ENCODE assay signal across 34 cellular contexts in the genomic region with DNA sequence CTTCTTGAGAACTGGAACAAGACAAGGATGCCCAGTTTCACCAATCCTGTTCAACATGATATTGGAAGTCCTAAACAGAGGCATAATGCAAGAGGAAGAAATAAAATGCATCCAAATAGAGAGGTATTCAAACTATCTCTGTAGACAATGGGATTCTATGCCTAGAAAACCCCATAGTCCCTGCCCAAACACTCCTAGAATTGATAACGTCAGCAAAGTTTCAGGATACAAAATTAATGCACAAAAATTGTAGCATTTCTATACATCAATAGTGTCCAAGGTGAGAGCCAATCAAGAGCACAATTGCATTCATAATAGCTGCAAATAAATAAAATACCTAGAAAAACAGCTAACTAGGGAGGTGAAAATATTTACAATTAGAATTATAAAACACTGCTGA.
"Had no signal": no experiment of that assay in that cellular context is flagged by ENCODE, and none has a peak within 500 bp of the region (broad histone marks: within the 10 kb centered on the region; RNA-seq: fewer than 3 reads in every experiment).

No MANE protein-coding gene starts in this region.

- H3K9me3 ChIP-seq: MG63 had no signal

- H3K27me3 ChIP-seq: MG63 had no signal

- DNase-seq: Karpas-422, Kasumi-1, MG63, MM.1S, MV-4-11, NCI-H1048, NCI-H1092, NCI-H1092 treated with DMSO at 0.1 percent for 48 hours, NCI-H1105, NCI-H1105 treated with DMSO at 0.1 percent for 48 hours, NCI-H1417, NCI-H1417 treated with DMSO at 0.1 percent for 48 hours, NCI-H1436, NCI-H1436 treated with DMSO at 0.1 percent for 48 hours, NCI-H146, NCI-H1694, NCI-H1694 treated with DMSO at 0.1 percent for 48 hours, NCI-H187, NCI-H187 treated with DMSO at 0.1 percent for 48 hours, NCI-H1930, NCI-H2029, NCI-H2029 treated with DMSO at 0.1 percent for 48 hours, NCI-H2081, NCI-H2081 treated with DMSO at 0.1 percent for 48 hours, NCI-H2107, NCI-H2171, NCI-H2171 treated with DMSO at 0.1 percent for 48 hours, NCI-H2227 treated with DMSO at 0.1 percent for 48 hours, NCI-H226, NCI-H345, NCI-H446, NCI-H446 treated with DMSO at 0.1 percent for 48 hours, NCI-H510A, NCI-H510A treated with DMSO at 0.1 percent for 48 hours had no signal

- H3K4me3 ChIP-seq: MG63 had no signal

- H3K36me3 ChIP-seq: MG63 had no signal
